In the genomic region with DNA sequence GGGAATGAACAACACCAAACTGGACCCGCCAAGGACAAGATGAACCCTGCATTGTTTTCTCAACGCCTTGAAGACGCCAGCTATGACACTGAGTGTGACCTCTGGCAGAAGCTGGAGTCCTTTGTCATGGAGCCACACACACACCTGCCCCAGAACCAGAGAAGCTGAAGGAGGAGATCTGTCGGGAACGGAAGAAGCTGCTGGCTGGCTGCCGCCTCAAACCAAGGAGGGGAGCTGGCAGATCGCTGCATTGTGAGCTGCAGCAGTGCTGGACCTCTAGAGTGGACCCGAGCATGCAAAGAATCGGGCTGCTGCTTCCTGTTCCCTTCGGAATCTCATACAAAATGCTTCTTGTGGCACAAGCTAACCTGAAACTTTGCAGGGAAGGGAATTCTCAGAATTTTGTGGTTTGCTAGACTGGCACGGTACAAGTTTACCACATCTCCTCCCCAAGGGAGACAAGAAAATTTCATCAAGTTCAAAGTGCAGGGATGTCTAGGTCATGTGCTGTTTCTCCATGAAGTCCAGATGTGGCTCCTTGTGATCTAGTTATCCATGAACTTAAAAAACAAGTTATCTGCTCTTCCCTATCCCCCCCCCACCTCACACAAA, we compare ENCODE assay signal across 22 cellular contexts. TPM values are rescaled to one million over a fixed set of nuclear protein-coding genes. Genes with fewer than 3 reads are reported as not detected.
A peak's percentile ranks its signal among the peaks of the same experiment; 100 is the strongest.
DNase-seq lines count a peak whose midpoint lies in the region; ATAC-seq and TF ChIP-seq lines count a peak whose summit lies in the region.
"Had no signal": no experiment of that assay in that cellular context is flagged by ENCODE, and none has a peak within 500 bp of the region (broad histone marks: within the 10 kb centered on the region; RNA-seq: fewer than 3 reads in every experiment).

No MANE protein-coding gene starts in this region.

- peak overlapping the region; percentile 69 for H3K27ac Mint-ChIP-seq in chondrocyte (ENCODE audit: unreplicated experiment)
- H3K27ac Mint-ChIP-seq in activated CD4-positive, alpha-beta memory T cell treated with anti-CD3 and anti-CD28 coated beads, Interleukin-2, amount 10 ng/mL, durations not matched to agents 7 days and 5 days = no peak overlapping the region
- H3K27ac Mint-ChIP-seq: activated T-cell treated with anti-CD3 and anti-CD28 coated beads, Interleukin-2, amount 50 U/mL, for 24 hours; stimulated activated memory B cell treated with anti-CD40 and anti-IgM and Interleukin-4, amounts not matched to agents 10 μg/mL and 1 μg/mL and 100 μg/mL, for 72 hours; T-cell had no signal

- peaks cover 2% of the 10 kb centered on the region for H3K9me3 Mint-ChIP-seq in chondrocyte (ENCODE audit: low read depth)
- H3K9me3 Mint-ChIP-seq in activated CD4-positive, alpha-beta memory T cell treated with anti-CD3 and anti-CD28 coated beads, Interleukin-2, amount 10 ng/mL, durations not matched to agents 7 days and 5 days = peaks cover 4% of the 10 kb centered on the region
- H3K9me3 Mint-ChIP-seq: stimulated activated memory B cell treated with anti-CD40 and anti-IgM and Interleukin-4, amounts not matched to agents 10 μg/mL and 1 μg/mL and 100 μg/mL, for 72 hours had no signal

- no peaks in the 10 kb centered on the region for H3K9me3 ChIP-seq in testis
- H3K9me3 ChIP-seq: adrenal gland, SJCRH30, suprapubic skin had no signal

- H3K27me3 ChIP-seq in testis = no peaks in the 10 kb centered on the region
- H3K27me3 ChIP-seq: adrenal gland, SJCRH30, suprapubic skin had no signal

- no peak for TF ChIP-seq POLR2A in testis (IDR thresholded peaks at IDR 0.05)

- H3K4me1 Mint-ChIP-seq in chondrocyte (ENCODE audit: low read depth) = peaks cover 33% of the 10 kb centered on the region
- H3K4me1 Mint-ChIP-seq in activated CD4-positive, alpha-beta memory T cell treated with anti-CD3 and anti-CD28 coated beads, Interleukin-2, amount 10 ng/mL, durations not matched to agents 7 days and 5 days = no peaks in the 10 kb centered on the region
- H3K4me1 Mint-ChIP-seq: stimulated activated memory B cell treated with anti-CD40 and anti-IgM and Interleukin-4, amounts not matched to agents 10 μg/mL and 1 μg/mL and 100 μg/mL, for 72 hours; T-cell had no signal

- 48 to 54% methylated on average over 8 to 11 of the region's 11 CpGs for WGBS in testis, 2 donors

- ATAC-seq in activated CD4-positive, CD25-positive, alpha-beta regulatory T cell treated with anti-CD3 and anti-CD28 coated beads, Interleukin-2, amount 50 U/mL, for 24 hours = no peak
- ATAC-seq: stimulated activated memory B cell treated with anti-CD40 and anti-IgM and Interleukin-4, amounts not matched to agents 10 μg/mL and 1 μg/mL and 100 μg/mL, for 72 hours; T-cell had no signal

- H3K27ac ChIP-seq in testis = no peak overlapping the region
- H3K27ac ChIP-seq: adrenal gland, SJCRH30, suprapubic skin had no signal

- H3K36me3 ChIP-seq in testis (ENCODE audit: low read depth, missing control alignments) = no peaks in the 10 kb centered on the region
- H3K36me3 ChIP-seq: adrenal gland, SJCRH30, suprapubic skin had no signal

- H3K36me3 Mint-ChIP-seq in chondrocyte (ENCODE audit: low read depth) = no peaks in the 10 kb centered on the region
- H3K36me3 Mint-ChIP-seq in activated CD4-positive, alpha-beta memory T cell treated with anti-CD3 and anti-CD28 coated beads, Interleukin-2, amount 10 ng/mL, durations not matched to agents 7 days and 5 days (ENCODE audit: low read depth) = no peaks in the 10 kb centered on the region
- H3K36me3 Mint-ChIP-seq: stimulated activated memory B cell treated with anti-CD40 and anti-IgM and Interleukin-4, amounts not matched to agents 10 μg/mL and 1 μg/mL and 100 μg/mL, for 72 hours; T-cell had no signal

- DNase-seq in NCI-H2227 (lab: John Stamatoyannopoulos, UW; ENCODE audit: unreplicated experiment) (peak; percentile 69), chondrocyte (ENCODE audit: low spot score) (no peak), iPS-NIHi7 (ENCODE audit: extremely low spot score) (peak; percentile 10), testis (no peak), NK-92 (lab: John Stamatoyannopoulos, UW; ENCODE audit: unreplicated experiment) (no peak)
- no peak for DNase-seq in activated CD4-positive, alpha-beta memory T cell treated with anti-CD3 and anti-CD28 coated beads, Interleukin-2, amount 10 ng/mL, durations not matched to agents 7 days and 5 days
- DNase-seq: activated gamma-delta T cell treated with Interleukin-2 at 50 U/mL for 16 hours; activated T-cell treated with anti-CD3 and anti-CD28 coated beads, Interleukin-2, amount 50 U/mL, for 24 hours; adrenal gland; EL; HCEC 1CT; head of caudate nucleus; Kasumi-1; NCI-H1092; NCI-H187 treated with DMSO at 0.1 percent for 48 hours; SJCRH30; stimulated activated CD4-positive, alpha-beta T cell treated with anti-CD3 and anti-CD28 coated beads, Interleukin-4, amount 100 ng/mL, for 1 hour; T-cell had no signal

- no peak overlapping the region for H3K4me3 ChIP-seq in testis
- H3K4me3 ChIP-seq: adrenal gland, SJCRH30, suprapubic skin had no signal

- intact Hi-C loops in testis (cut with DNase I; ENCODE audit: low total_unique reads) = no loop called here

- POLR2A ChIA-PET in activated CD4-positive, alpha-beta memory T cell treated with anti-CD3 and anti-CD28 coated beads, Interleukin-2, amount 10 ng/mL, durations not matched to agents 7 days and 5 days (lab: Charles Lee) = no interaction called here

- H3K27me3 Mint-ChIP-seq in chondrocyte (ENCODE audit: low read depth) = no peaks in the 10 kb centered on the region
- no peaks in the 10 kb centered on the region for H3K27me3 Mint-ChIP-seq in activated CD4-positive, alpha-beta memory T cell treated with anti-CD3 and anti-CD28 coated beads, Interleukin-2, amount 10 ng/mL, durations not matched to agents 7 days and 5 days
- H3K27me3 Mint-ChIP-seq: activated T-cell treated with anti-CD3 and anti-CD28 coated beads, Interleukin-2, amount 50 U/mL, for 24 hours; stimulated activated memory B cell treated with anti-CD40 and anti-IgM and Interleukin-4, amounts not matched to agents 10 μg/mL and 1 μg/mL and 100 μg/mL, for 72 hours; T-cell had no signal

- TF ChIP-seq CTCF in chondrocyte (IDR thresholded peaks at IDR 0.05) (no peak), testis (IDR thresholded peaks at IDR 0.05) (no peak)

- no peaks in the 10 kb centered on the region for H3K4me1 ChIP-seq in testis
- H3K4me1 ChIP-seq: adrenal gland, SJCRH30, suprapubic skin had no signal

- CTCF ChIA-PET in activated CD4-positive, alpha-beta memory T cell treated with anti-CD3 and anti-CD28 coated beads, Interleukin-2, amount 10 ng/mL, durations not matched to agents 7 days and 5 days (lab: Charles Lee) = no interaction called here

- H3K4me3 Mint-ChIP-seq in chondrocyte (ENCODE audit: unreplicated experiment) = peak overlapping the region; percentile 44
- H3K4me3 Mint-ChIP-seq in activated CD4-positive, alpha-beta memory T cell treated with anti-CD3 and anti-CD28 coated beads, Interleukin-2, amount 10 ng/mL, durations not matched to agents 7 days and 5 days = no peak overlapping the region
- H3K4me3 Mint-ChIP-seq: activated T-cell treated with anti-CD3 and anti-CD28 coated beads, Interleukin-2, amount 50 U/mL, for 24 hours; stimulated activated memory B cell treated with anti-CD40 and anti-IgM and Interleukin-4, amounts not matched to agents 10 μg/mL and 1 μg/mL and 100 μg/mL, for 72 hours; T-cell had no signal

RNA-seq across cellular contexts. Expression of a gene that starts 23.4 kb away (rescaled TPM):
- total RNA-seq in chondrocyte = 11.4 to 22.6 TPM (median 12.6 TPM) in 3 replicates
- total RNA-seq in activated CD4-positive, alpha-beta memory T cell treated with anti-CD3 and anti-CD28 coated beads, Interleukin-2, amount 10 ng/mL, durations not matched to agents 7 days and 5 days = not detected
- 1 to 10 TPM; 2.4 to 4.4 TPM for total RNA-seq in testis
- 2.6 TPM for polyA plus RNA-seq in testis (ENCODE audit: insufficient read depth, low read depth, low replicate concordance)
- total RNA-seq: activated CD8-positive, alpha-beta memory T cell treated with anti-CD3 and anti-CD28 coated beads for 36 hours; T-cell had no signal

Comparison
In these comparisons a context has a peak if more than half of its experiments do, and no peak if none do; other contexts are left out.
1. DNase-seq: peak in NCI-H2227 (single experiment) and iPS-NIHi7 (single experiment); none in chondrocyte (single experiment), activated CD4-positive, alpha-beta memory T cell treated with anti-CD3 and anti-CD28 coated beads, Interleukin-2, amount 10 ng/mL, durations not matched to agents 7 days and 5 days (single experiment), testis (single experiment) and NK-92 (single experiment).